ENCODE assay signal across 28 cellular contexts in genomic region chr19:18982669-18983068, GRCh38.
"Had no signal": no experiment of that assay in that cellular context is flagged by ENCODE, and none has a peak within 500 bp of the region (broad histone marks: within the 10 kb centered on the region; RNA-seq: fewer than 3 reads in every experiment).

No MANE protein-coding gene starts in this region.

- H3K27ac ChIP-seq: colonic mucosa, coronary artery, dorsolateral prefrontal cortex, epithelial cell of prostate, esophagus muscularis mucosa, esophagus squamous epithelium, foreskin keratinocyte, gastrocnemius medialis, gastroesophageal sphincter, heart left ventricle, heart right ventricle had no signal

- ATAC-seq: effector memory CD8-positive, alpha-beta T cell; esophagus mucosa; foreskin keratinocyte; gastrocnemius medialis; gastroesophageal sphincter; heart left ventricle; heart right ventricle had no signal

- H3K27me3 ChIP-seq: colonic mucosa, dorsolateral prefrontal cortex, foreskin keratinocyte had no signal

- H3K4me1 ChIP-seq: foreskin keratinocyte, gastrocnemius medialis had no signal

- H3K4me3 ChIP-seq: colonic mucosa, coronary artery, dorsolateral prefrontal cortex, esophagus muscularis mucosa, esophagus squamous epithelium, gastrocnemius medialis, gastroesophageal sphincter, heart left ventricle, heart right ventricle had no signal

- H3K9me3 Mint-ChIP-seq: dendritic cell treated with granulocyte-macrophage colony-stimulating factor and Interleukin-4, amounts not matched to agents 40 ng/mL and 50 ng/mL, for 4 days; effector memory CD8-positive, alpha-beta T cell; endodermal cell had no signal

- H3K4me3 Mint-ChIP-seq: dendritic cell treated with granulocyte-macrophage colony-stimulating factor and Interleukin-4, amounts not matched to agents 40 ng/mL and 50 ng/mL, for 4 days; effector memory CD8-positive, alpha-beta T cell; endodermal cell had no signal

- H3K27ac Mint-ChIP-seq: dendritic cell treated with granulocyte-macrophage colony-stimulating factor and Interleukin-4, amounts not matched to agents 40 ng/mL and 50 ng/mL, for 4 days; effector memory CD8-positive, alpha-beta T cell; endodermal cell had no signal

- FAIRE-seq: colon, endometrium, endothelial cell of umbilical vein, frontal cortex had no signal

- H3K36me3 ChIP-seq: colonic mucosa, esophagus muscularis mucosa, esophagus squamous epithelium, gastrocnemius medialis, gastroesophageal sphincter, heart left ventricle, heart right ventricle had no signal

- H3K9me3 ChIP-seq: colonic mucosa, esophagus muscularis mucosa, esophagus squamous epithelium, gastrocnemius medialis, gastroesophageal sphincter, heart left ventricle, heart right ventricle had no signal

- H3K27me3 Mint-ChIP-seq: dendritic cell treated with granulocyte-macrophage colony-stimulating factor and Interleukin-4, amounts not matched to agents 40 ng/mL and 50 ng/mL, for 4 days had no signal

- DNase-seq: colonic mucosa; cortex of kidney; dermis blood vessel endothelial cell; dorsolateral prefrontal cortex; effector CD4-positive, alpha-beta T cell; effector CD8-positive, alpha-beta T cell; effector memory CD4-positive, alpha-beta T cell; effector memory CD8-positive, alpha-beta T cell; endodermal cell; erythroblast; esophagus squamous epithelium; foreskin fibroblast; foreskin keratinocyte; gastrocnemius medialis; glutamatergic neuron; head of caudate nucleus; heart left ventricle; heart right ventricle had no signal
